Comparison of ENCODE assay signal across 24 cellular contexts in the genomic region with DNA sequence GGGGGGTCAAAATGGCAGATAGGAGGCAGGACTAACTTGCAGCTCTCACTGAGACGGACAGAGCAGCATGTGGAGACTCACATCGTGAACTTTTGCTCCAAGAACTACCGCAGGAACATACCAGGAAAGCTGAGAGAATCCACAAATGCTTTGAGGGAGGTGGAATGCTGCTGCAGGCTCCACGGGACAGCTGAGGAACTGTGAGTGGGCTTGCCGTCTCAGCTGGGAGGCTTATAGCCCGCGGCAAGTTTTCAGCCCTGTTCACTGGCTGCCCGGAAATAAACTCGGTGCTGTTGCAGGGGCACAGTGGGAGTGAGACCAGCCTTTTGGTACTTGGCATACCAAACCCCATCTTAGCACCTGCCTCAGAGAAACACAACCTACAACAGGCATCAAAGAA.
"Had no signal": no experiment of that assay in that cellular context is flagged by ENCODE, and none has a peak within 500 bp of the region (broad histone marks: within the 10 kb centered on the region; RNA-seq: fewer than 3 reads in every experiment).

No MANE protein-coding gene starts in this region.

- H3K4me3 Mint-ChIP-seq: effector memory CD8-positive, alpha-beta T cell; endodermal cell; mesothelial cell of epicardium had no signal

- H3K4me1 ChIP-seq: esophagus squamous epithelium, gastrocnemius medialis, left lung, lower lobe of right lung had no signal

- H3K27me3 ChIP-seq: dorsolateral prefrontal cortex, gastrocnemius medialis, heart right ventricle, left lung had no signal

- H3K4me1 Mint-ChIP-seq: mesothelial cell of epicardium had no signal

- DNase-seq: dermis blood vessel endothelial cell; dorsolateral prefrontal cortex; effector CD4-positive, alpha-beta T cell; effector memory CD8-positive, alpha-beta T cell; endodermal cell; erythroblast; esophagus squamous epithelium; foreskin fibroblast; foreskin melanocyte; gastrocnemius medialis; glutamatergic neuron; head of caudate nucleus; heart right ventricle; hippocampal formation; left cardiac atrium; left lung; left ventricle myocardium superior; lower lobe of right lung; mesenchymal stem cell; mucosa of descending colon had no signal

- H3K36me3 ChIP-seq: esophagus squamous epithelium, gastrocnemius medialis, heart right ventricle, left lung, lower lobe of right lung had no signal

- H3K36me3 Mint-ChIP-seq: mesothelial cell of epicardium had no signal

- ATAC-seq: effector memory CD8-positive, alpha-beta T cell; esophagus mucosa; gastrocnemius medialis; heart right ventricle; left cardiac atrium; left lung; left ventricle myocardium superior; lower lobe of right lung; mucosa of descending colon had no signal

- H3K9me3 ChIP-seq: esophagus squamous epithelium, gastrocnemius medialis, heart right ventricle, left lung, lower lobe of right lung, mucosa of descending colon had no signal

- H3K9me3 Mint-ChIP-seq: effector memory CD8-positive, alpha-beta T cell; endodermal cell; mesothelial cell of epicardium had no signal

- H3K4me3 ChIP-seq: coronary artery, dorsolateral prefrontal cortex, esophagus squamous epithelium, gastrocnemius medialis, heart right ventricle, left lung, lower lobe of right lung, mucosa of descending colon had no signal

- H3K27ac Mint-ChIP-seq: effector memory CD8-positive, alpha-beta T cell; endodermal cell; mesothelial cell of epicardium had no signal

- H3K27ac ChIP-seq: coronary artery, dorsolateral prefrontal cortex, epithelial cell of prostate, esophagus squamous epithelium, gastrocnemius medialis, heart right ventricle, left lung, lower lobe of right lung had no signal
